9 cellular contexts compared by ENCODE assay signal in the genomic region with DNA sequence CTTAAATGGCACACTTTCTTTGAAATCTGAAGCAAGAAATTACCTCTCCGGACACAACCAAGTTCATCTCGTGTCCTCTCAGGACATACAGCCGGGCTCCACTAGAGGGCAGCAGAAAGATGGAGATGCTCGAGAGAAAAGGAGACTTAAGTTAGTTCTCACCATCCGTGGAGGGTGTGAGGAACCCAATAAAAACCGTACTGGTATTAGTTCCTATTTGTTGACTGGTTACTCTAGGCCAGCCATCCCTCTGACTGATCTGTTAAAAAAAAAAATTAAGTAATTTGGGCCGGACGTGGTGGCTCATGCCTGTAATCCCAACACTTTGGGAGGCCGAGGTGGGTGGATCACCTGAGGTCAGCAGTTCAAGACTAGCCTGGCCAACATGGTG. TPM values are rescaled to one million over a fixed set of nuclear protein-coding genes. Genes with fewer than 3 reads are reported as not detected.
A peak's percentile ranks its signal among the peaks of the same experiment; 100 is the strongest.
DNase-seq lines count a peak whose midpoint lies in the region; ATAC-seq and TF ChIP-seq lines count a peak whose summit lies in the region.
"Had no signal": no experiment of that assay in that cellular context is flagged by ENCODE, and none has a peak within 500 bp of the region (broad histone marks: within the 10 kb centered on the region; RNA-seq: fewer than 3 reads in every experiment).

No MANE protein-coding gene starts in this region.

- H3K18ac ChIP-seq in mesendoderm (ENCODE audit: low read length), result no peak overlapping the region

- H2BK5ac ChIP-seq in mesendoderm (ENCODE audit: low read length), result no peak overlapping the region

- H3K56ac ChIP-seq in mesendoderm (ENCODE audit: low read length), result no peak overlapping the region

- no peaks in the 10 kb centered on the region for H3K36me3 Mint-ChIP-seq in endodermal cell (ENCODE audit: low read depth)

- no peak overlapping the region for H3K23ac ChIP-seq in mesendoderm (ENCODE audit: low read length)

- H3K27me3 Mint-ChIP-seq in endodermal cell (ENCODE audit: insufficient read depth), result peaks cover 2% of the 10 kb centered on the region

- H3K27me3 ChIP-seq in endodermal cell (ENCODE audit: control insufficient read depth, insufficient read depth, low read length, poor library complexity, severe bottlenecking) (no peaks in the 10 kb centered on the region), mesendoderm (ENCODE audit: insufficient read depth, low read length, poor library complexity) (no peaks in the 10 kb centered on the region)

- no peak overlapping the region for H3K4ac ChIP-seq in mesendoderm (ENCODE audit: low read depth, low read length)

- no peaks in the 10 kb centered on the region for H3K79me2 ChIP-seq in mesendoderm (ENCODE audit: control insufficient read depth, insufficient read depth, low read length)

- H4K5ac ChIP-seq in mesendoderm (ENCODE audit: low read length), result no peak overlapping the region

- TF ChIP-seq CTCF in endodermal cell (conservative IDR thresholded peaks at IDR 0.05), result peak; percentile 90

- no peak overlapping the region for H3K4me2 ChIP-seq in mesendoderm (ENCODE audit: low read length)

- H2BK120ac ChIP-seq in mesendoderm (ENCODE audit: low read depth, low read length), result no peak overlapping the region

- H3K79me1 ChIP-seq in mesendoderm (ENCODE audit: low read length), result no peaks in the 10 kb centered on the region

- no peak overlapping the region for H3K9ac ChIP-seq in endodermal cell (ENCODE audit: extremely low read depth, low read length, poor library complexity, severe bottlenecking)
- no peak overlapping the region for H3K9ac ChIP-seq in mesendoderm (ENCODE audit: low read length)

- H3K27ac ChIP-seq in endodermal cell (ENCODE audit: low read depth, low read length) (no peak overlapping the region), mesendoderm (ENCODE audit: low read depth, low read length) (no peak overlapping the region)

- H3K9me3 Mint-ChIP-seq in endodermal cell, result no peaks in the 10 kb centered on the region
- H3K9me3 Mint-ChIP-seq: dendritic cell treated with granulocyte-macrophage colony-stimulating factor and Interleukin-4, amounts not matched to agents 40 ng/mL and 50 ng/mL, for 4 days had no signal

- no peak overlapping the region for H2AK5ac ChIP-seq in mesendoderm (ENCODE audit: low read length)

- H3K4me1 ChIP-seq in endodermal cell (ENCODE audit: control insufficient read depth, insufficient read depth, low read length) (no peaks in the 10 kb centered on the region), mesendoderm (ENCODE audit: control insufficient read depth, low read depth, low read length) (no peaks in the 10 kb centered on the region)

- peak overlapping the region; percentile 63 for H3K4me3 Mint-ChIP-seq in endodermal cell
- H3K4me3 Mint-ChIP-seq: dendritic cell treated with granulocyte-macrophage colony-stimulating factor and Interleukin-4, amounts not matched to agents 40 ng/mL and 50 ng/mL, for 4 days had no signal

- peak; percentile 86 for DNase-seq in DMS114 treated with DMSO at 0.1 percent for 48 hours (lab: John Stamatoyannopoulos, UW; ENCODE audit: unreplicated experiment)
- peak; percentile 85 for DNase-seq in HuH-7 (ENCODE audit: low spot score)
- peak; percentile 49 for DNase-seq in NOMO-1 treated with dmso at 0.1 percent for 144 hours (lab: John Stamatoyannopoulos, UW; ENCODE audit: unreplicated experiment)
- DNase-seq in activated CD8-positive, alpha-beta memory T cell treated with anti-CD3 and anti-CD28 coated beads for 24 hours, result peak; percentile 92
- DNase-seq in endodermal cell, result peak; percentile 94
- DNase-seq in mesendoderm, result peak; percentile 89
- DNase-seq in stimulated activated CD8-positive, alpha-beta memory T cell treated with anti-CD3 and anti-CD28 coated beads, Interleukin-4, amount 100 ng/mL, for 48 hours, result peak; percentile 94

- ATAC-seq in GM21576 (IDR thresholded peaks at IDR 0.05; ENCODE audit: unreplicated experiment), result no peak

- H3K4me1 Mint-ChIP-seq in endodermal cell, result peaks cover 15% of the 10 kb centered on the region

- no peak overlapping the region for H3K4me3 ChIP-seq in endodermal cell (ENCODE audit: low read length)
- no peak overlapping the region for H3K4me3 ChIP-seq in mesendoderm (ENCODE audit: low read length)

- H3K9me3 ChIP-seq in endodermal cell (ENCODE audit: control insufficient read depth, low read length), result no peaks in the 10 kb centered on the region

- no peak overlapping the region for H2BK15ac ChIP-seq in mesendoderm (replicated peaks; ENCODE audit: low read depth)

- no peak overlapping the region for H4K8ac ChIP-seq in mesendoderm (ENCODE audit: low read depth, low read length)

- H3K36me3 ChIP-seq in endodermal cell (ENCODE audit: control insufficient read depth, insufficient read depth, low read length) (no peaks in the 10 kb centered on the region), mesendoderm (ENCODE audit: control insufficient read depth, insufficient read depth, low read length) (no peaks in the 10 kb centered on the region)

- H3K27ac Mint-ChIP-seq in endodermal cell, result no peak overlapping the region
- H3K27ac Mint-ChIP-seq: dendritic cell treated with granulocyte-macrophage colony-stimulating factor and Interleukin-4, amounts not matched to agents 40 ng/mL and 50 ng/mL, for 4 days had no signal

- WGBS in endodermal cell (ENCODE audit: insufficient coverage in 1 of 2, insufficient read length in 1 of 2), 2 experiments, result 22 to 32% methylated on average over 8 to 9 of the region's 9 CpGs
- WGBS in mesendoderm (ENCODE audit: extremely low coverage, insufficient coverage, low lambda C conversion rate), result no CpG with 5 or more reads among the region's 9 CpGs

RNA-seq across cellular contexts. Expression of a gene that starts 7.9 kb away (rescaled TPM):
- total RNA-seq in endodermal cell, result 1 to 10 TPM; 4.8 to 5.3 TPM
- 1.1 TPM for polyA plus RNA-seq in endodermal cell (2013, experiment 1 of 2)
- 1.0 TPM for polyA plus RNA-seq in endodermal cell (2013, experiment 2 of 2)
- polyA plus RNA-seq in mesendoderm (2013, experiment 1 of 2), result 2.5 TPM
- polyA plus RNA-seq in mesendoderm (2013, experiment 2 of 2), result 2.9 TPM

RNA-seq across cellular contexts. Expression of a gene that starts 58.5 kb away (rescaled TPM):
- total RNA-seq in endodermal cell, result 1 to 10 TPM; 8.1 to 8.2 TPM
- polyA plus RNA-seq in endodermal cell (2013, experiment 1 of 2), result 21.8 TPM
- 21.5 TPM for polyA plus RNA-seq in endodermal cell (2013, experiment 2 of 2)
- polyA plus RNA-seq in mesendoderm (2013, experiment 1 of 2), result 9.6 TPM
- polyA plus RNA-seq in mesendoderm (2013, experiment 2 of 2), result 10.6 TPM
